In the genomic region with DNA sequence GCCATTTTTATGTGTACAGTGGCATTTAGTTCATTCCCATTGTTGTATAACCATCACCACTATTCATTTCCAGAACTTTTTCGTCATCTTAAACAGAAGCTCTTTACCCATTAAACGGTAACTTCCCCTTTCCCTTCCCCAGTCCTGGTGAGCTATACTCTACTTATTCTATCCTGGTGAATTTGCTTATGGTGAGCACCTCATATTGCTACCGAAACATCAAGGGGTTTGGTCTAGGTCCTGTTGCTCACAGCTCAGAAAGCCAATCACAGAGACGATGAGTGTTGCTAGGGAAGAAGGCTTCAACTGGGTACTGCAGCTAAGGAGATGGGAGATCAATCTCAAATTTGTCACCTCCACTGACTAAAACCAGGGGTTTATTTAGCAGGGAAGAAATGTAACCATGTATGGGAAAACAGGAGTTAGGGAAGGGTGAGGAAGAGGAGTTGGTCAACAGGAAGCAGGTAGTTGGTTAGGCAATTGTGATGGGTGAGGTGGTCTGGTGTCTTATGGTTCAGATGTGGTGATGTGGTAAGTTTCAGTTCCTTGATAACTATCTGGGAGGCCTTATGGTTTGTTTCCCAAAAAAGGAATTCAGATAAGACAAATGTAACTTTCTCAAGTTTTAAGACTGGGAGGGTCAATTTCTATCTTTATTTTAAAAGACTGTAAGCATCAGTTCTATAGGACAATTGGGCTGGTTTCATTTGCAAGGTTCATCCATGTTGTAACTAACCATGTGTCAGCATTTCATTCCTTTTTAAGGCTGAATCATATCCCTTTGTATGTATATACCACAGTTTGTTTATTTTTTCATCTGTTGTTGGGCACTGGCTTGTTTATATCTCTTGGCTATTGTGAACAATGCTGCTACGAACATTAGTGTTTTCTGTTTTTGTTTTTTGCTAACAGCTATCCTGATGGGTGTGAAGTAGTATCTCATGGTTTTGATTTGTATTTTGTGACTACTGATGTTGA, we compare ENCODE assay signal across 1 cellular context.
TF ChIP-seq lines count a peak whose summit lies in the region.

No MANE protein-coding gene starts in this region.

TF ChIP-seq in GM12878, 131 proteins besides CTCF, POLR2A, EP300 and RAD21 (continued from another document and continues in another):
- TF ChIP-seq, protein P1, sequence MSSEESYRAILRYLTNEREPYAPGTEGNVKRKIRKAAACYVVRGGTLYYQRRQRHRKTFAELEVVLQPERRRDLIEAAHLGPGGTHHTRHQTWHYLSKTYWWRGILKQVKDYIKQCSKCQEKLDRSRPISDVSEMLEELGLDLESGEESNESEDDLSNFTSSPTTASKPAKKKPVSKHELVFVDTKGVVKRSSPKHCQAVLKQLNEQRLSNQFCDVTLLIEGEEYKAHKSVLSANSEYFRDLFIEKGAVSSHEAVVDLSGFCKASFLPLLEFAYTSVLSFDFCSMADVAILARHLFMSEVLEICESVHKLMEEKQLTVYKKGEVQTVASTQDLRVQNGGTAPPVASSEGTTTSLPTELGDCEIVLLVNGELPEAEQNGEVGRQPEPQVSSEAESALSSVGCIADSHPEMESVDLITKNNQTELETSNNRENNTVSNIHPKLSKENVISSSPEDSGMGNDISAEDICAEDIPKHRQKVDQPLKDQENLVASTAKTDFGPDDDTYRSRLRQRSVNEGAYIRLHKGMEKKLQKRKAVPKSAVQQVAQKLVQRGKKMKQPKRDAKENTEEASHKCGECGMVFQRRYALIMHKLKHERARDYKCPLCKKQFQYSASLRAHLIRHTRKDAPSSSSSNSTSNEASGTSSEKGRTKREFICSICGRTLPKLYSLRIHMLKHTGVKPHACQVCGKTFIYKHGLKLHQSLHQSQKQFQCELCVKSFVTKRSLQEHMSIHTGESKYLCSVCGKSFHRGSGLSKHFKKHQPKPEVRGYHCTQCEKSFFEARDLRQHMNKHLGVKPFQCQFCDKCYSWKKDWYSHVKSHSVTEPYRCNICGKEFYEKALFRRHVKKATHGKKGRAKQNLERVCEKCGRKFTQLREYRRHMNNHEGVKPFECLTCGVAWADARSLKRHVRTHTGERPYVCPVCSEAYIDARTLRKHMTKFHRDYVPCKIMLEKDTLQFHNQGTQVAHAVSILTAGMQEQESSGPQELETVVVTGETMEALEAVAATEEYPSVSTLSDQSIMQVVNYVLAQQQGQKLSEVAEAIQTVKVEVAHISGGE (CRISPR knock-in tag; IDR thresholded peaks at IDR 0.05) = no peak
- TF ChIP-seq, protein P2, sequence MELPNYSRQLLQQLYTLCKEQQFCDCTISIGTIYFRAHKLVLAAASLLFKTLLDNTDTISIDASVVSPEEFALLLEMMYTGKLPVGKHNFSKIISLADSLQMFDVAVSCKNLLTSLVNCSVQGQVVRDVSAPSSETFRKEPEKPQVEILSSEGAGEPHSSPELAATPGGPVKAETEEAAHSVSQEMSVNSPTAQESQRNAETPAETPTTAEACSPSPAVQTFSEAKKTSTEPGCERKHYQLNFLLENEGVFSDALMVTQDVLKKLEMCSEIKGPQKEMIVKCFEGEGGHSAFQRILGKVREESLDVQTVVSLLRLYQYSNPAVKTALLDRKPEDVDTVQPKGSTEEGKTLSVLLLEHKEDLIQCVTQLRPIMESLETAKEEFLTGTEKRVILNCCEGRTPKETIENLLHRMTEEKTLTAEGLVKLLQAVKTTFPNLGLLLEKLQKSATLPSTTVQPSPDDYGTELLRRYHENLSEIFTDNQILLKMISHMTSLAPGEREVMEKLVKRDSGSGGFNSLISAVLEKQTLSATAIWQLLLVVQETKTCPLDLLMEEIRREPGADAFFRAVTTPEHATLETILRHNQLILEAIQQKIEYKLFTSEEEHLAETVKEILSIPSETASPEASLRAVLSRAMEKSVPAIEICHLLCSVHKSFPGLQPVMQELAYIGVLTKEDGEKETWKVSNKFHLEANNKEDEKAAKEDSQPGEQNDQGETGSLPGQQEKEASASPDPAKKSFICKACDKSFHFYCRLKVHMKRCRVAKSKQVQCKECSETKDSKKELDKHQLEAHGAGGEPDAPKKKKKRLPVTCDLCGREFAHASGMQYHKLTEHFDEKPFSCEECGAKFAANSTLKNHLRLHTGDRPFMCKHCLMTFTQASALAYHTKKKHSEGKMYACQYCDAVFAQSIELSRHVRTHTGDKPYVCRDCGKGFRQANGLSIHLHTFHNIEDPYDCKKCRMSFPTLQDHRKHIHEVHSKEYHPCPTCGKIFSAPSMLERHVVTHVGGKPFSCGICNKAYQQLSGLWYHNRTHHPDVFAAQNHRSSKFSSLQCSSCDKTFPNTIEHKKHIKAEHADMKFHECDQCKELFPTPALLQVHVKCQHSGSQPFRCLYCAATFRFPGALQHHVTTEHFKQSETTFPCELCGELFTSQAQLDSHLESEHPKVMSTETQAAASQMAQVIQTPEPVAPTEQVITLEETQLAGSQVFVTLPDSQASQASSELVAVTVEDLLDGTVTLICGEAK (IDR thresholded peaks at IDR 0.05; ENCODE audit: borderline replicate concordance) = no peak
- no peak for TF ChIP-seq MXI1 (IDR thresholded peaks at IDR 0.05; ENCODE audit: low read depth, low read length)
- no peak; the same call in 1 of the 2 replicates for TF ChIP-seq MTA3 (IDR thresholded peaks at IDR 0.05; ENCODE audit: borderline replicate concordance, low read length)
- TF ChIP-seq, protein P3, sequence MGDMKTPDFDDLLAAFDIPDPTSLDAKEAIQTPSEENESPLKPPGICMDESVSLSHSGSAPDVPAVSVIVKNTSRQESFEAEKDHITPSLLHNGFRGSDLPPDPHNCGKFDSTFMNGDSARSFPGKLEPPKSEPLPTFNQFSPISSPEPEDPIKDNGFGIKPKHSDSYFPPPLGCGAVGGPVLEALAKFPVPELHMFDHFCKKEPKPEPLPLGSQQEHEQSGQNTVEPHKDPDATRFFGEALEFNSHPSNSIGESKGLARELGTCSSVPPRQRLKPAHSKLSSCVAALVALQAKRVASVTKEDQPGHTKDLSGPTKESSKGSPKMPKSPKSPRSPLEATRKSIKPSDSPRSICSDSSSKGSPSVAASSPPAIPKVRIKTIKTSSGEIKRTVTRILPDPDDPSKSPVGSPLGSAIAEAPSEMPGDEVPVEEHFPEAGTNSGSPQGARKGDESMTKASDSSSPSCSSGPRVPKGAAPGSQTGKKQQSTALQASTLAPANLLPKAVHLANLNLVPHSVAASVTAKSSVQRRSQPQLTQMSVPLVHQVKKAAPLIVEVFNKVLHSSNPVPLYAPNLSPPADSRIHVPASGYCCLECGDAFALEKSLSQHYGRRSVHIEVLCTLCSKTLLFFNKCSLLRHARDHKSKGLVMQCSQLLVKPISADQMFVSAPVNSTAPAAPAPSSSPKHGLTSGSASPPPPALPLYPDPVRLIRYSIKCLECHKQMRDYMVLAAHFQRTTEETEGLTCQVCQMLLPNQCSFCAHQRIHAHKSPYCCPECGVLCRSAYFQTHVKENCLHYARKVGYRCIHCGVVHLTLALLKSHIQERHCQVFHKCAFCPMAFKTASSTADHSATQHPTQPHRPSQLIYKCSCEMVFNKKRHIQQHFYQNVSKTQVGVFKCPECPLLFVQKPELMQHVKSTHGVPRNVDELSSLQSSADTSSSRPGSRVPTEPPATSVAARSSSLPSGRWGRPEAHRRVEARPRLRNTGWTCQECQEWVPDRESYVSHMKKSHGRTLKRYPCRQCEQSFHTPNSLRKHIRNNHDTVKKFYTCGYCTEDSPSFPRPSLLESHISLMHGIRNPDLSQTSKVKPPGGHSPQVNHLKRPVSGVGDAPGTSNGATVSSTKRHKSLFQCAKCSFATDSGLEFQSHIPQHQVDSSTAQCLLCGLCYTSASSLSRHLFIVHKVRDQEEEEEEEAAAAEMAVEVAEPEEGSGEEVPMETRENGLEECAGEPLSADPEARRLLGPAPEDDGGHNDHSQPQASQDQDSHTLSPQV (IDR thresholded peaks at IDR 0.05) = no peak
- TF ChIP-seq MYB (IDR thresholded peaks at IDR 0.05; ENCODE audit: borderline replicate concordance, low read depth, low read length) = no peak
- no peak for TF ChIP-seq MYC (IDR thresholded peaks at IDR 0.05; ENCODE audit: insufficient read depth, insufficient read length, insufficient replicate concordance, low read length, severe bottlenecking)
- no peak for TF ChIP-seq ZNF622 (IDR thresholded peaks at IDR 0.05)
- TF ChIP-seq NFXL1 (IDR thresholded peaks at IDR 0.05; ENCODE audit: borderline replicate concordance) = no peak
- TF ChIP-seq, protein P4, sequence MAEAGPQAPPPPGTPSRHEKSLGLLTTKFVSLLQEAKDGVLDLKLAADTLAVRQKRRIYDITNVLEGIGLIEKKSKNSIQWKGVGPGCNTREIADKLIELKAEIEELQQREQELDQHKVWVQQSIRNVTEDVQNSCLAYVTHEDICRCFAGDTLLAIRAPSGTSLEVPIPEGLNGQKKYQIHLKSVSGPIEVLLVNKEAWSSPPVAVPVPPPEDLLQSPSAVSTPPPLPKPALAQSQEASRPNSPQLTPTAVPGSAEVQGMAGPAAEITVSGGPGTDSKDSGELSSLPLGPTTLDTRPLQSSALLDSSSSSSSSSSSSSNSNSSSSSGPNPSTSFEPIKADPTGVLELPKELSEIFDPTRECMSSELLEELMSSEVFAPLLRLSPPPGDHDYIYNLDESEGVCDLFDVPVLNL (IDR thresholded peaks at IDR 0.05; ENCODE audit: low read depth, low read length) = no peak
- TF ChIP-seq, protein P5, sequence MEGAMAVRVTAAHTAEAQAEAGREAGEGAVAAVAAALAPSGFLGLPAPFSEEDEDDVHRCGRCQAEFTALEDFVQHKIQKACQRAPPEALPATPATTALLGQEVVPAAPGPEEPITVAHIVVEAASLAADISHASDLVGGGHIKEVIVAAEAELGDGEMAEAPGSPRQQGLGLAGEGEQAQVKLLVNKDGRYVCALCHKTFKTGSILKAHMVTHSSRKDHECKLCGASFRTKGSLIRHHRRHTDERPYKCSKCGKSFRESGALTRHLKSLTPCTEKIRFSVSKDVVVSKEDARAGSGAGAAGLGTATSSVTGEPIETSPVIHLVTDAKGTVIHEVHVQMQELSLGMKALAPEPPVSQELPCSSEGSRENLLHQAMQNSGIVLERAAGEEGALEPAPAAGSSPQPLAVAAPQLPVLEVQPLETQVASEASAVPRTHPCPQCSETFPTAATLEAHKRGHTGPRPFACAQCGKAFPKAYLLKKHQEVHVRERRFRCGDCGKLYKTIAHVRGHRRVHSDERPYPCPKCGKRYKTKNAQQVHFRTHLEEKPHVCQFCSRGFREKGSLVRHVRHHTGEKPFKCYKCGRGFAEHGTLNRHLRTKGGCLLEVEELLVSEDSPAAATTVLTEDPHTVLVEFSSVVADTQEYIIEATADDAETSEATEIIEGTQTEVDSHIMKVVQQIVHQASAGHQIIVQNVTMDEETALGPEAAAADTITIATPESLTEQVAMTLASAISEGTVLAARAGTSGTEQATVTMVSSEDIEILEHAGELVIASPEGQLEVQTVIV (IDR thresholded peaks at IDR 0.05; ENCODE audit: borderline replicate concordance, partially characterized antibody) = no peak
- TF ChIP-seq EED (IDR thresholded peaks at IDR 0.05; ENCODE audit: low read depth) = peak; percentile 91
- TF ChIP-seq TCF3 (IDR thresholded peaks at IDR 0.05; ENCODE audit: borderline replicate concordance, insufficient read depth, low read depth, low read length) = no peak
- TF ChIP-seq CREM (IDR thresholded peaks at IDR 0.05; ENCODE audit: low read depth) = peak; percentile 30; the same call in 1 of the 2 replicates
- TF ChIP-seq, protein P6, sequence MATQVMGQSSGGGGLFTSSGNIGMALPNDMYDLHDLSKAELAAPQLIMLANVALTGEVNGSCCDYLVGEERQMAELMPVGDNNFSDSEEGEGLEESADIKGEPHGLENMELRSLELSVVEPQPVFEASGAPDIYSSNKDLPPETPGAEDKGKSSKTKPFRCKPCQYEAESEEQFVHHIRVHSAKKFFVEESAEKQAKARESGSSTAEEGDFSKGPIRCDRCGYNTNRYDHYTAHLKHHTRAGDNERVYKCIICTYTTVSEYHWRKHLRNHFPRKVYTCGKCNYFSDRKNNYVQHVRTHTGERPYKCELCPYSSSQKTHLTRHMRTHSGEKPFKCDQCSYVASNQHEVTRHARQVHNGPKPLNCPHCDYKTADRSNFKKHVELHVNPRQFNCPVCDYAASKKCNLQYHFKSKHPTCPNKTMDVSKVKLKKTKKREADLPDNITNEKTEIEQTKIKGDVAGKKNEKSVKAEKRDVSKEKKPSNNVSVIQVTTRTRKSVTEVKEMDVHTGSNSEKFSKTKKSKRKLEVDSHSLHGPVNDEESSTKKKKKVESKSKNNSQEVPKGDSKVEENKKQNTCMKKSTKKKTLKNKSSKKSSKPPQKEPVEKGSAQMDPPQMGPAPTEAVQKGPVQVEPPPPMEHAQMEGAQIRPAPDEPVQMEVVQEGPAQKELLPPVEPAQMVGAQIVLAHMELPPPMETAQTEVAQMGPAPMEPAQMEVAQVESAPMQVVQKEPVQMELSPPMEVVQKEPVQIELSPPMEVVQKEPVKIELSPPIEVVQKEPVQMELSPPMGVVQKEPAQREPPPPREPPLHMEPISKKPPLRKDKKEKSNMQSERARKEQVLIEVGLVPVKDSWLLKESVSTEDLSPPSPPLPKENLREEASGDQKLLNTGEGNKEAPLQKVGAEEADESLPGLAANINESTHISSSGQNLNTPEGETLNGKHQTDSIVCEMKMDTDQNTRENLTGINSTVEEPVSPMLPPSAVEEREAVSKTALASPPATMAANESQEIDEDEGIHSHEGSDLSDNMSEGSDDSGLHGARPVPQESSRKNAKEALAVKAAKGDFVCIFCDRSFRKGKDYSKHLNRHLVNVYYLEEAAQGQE (IDR thresholded peaks at IDR 0.05; ENCODE audit: low read depth, low read length) = no peak
- no peak for TF ChIP-seq HDAC2 (IDR thresholded peaks at IDR 0.05)
- TF ChIP-seq JUND (IDR thresholded peaks at IDR 0.05; ENCODE audit: low read depth, low read length) = no peak
- TF ChIP-seq, protein P7, sequence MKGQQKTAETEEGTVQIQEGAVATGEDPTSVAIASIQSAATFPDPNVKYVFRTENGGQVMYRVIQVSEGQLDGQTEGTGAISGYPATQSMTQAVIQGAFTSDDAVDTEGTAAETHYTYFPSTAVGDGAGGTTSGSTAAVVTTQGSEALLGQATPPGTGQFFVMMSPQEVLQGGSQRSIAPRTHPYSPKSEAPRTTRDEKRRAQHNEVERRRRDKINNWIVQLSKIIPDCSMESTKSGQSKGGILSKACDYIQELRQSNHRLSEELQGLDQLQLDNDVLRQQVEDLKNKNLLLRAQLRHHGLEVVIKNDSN (IDR thresholded peaks at IDR 0.05; ENCODE audit: borderline replicate concordance, extremely low read length, insufficient read depth, low read depth, low read length) = no peak
- TF ChIP-seq SIX5 (IDR thresholded peaks at IDR 0.05; ENCODE audit: low read depth, low read length, severe bottlenecking) = no peak
- no peak for TF ChIP-seq SUZ12 (IDR thresholded peaks at IDR 0.05; ENCODE audit: unreplicated experiment)
- TF ChIP-seq GABPA (IDR thresholded peaks at IDR 0.05; ENCODE audit: low read depth) = no peak
- no peak for TF ChIP-seq RCOR1 (conservative IDR thresholded peaks at IDR 0.05; ENCODE audit: low read depth, low read length)
- TF ChIP-seq, protein P8, sequence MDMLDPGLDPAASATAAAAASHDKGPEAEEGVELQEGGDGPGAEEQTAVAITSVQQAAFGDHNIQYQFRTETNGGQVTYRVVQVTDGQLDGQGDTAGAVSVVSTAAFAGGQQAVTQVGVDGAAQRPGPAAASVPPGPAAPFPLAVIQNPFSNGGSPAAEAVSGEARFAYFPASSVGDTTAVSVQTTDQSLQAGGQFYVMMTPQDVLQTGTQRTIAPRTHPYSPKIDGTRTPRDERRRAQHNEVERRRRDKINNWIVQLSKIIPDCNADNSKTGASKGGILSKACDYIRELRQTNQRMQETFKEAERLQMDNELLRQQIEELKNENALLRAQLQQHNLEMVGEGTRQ (IDR thresholded peaks at IDR 0.05; ENCODE audit: borderline replicate concordance, low read depth, low read length) = no peak
- no peak for TF ChIP-seq CHD2 (IDR thresholded peaks at IDR 0.05; ENCODE audit: borderline replicate concordance, low read depth, low read length)
- TF ChIP-seq ETV6 (conservative IDR thresholded peaks at IDR 0.05 in 1 of 2, IDR thresholded peaks at IDR 0.05 in 1 of 2; ENCODE audit: borderline replicate concordance in 1 of 2, low read depth in 1 of 2) = peak in 1 of 2 experiments; percentile 75; a peak in 2 of 4 replicates
- peak; percentile 66 for TF ChIP-seq IKZF1 (conservative IDR thresholded peaks at IDR 0.05)
- no peak for TF ChIP-seq STAT3 (IDR thresholded peaks at IDR 0.05; ENCODE audit: low read depth, low read length)
- TF ChIP-seq BMI1 (IDR thresholded peaks at IDR 0.05; ENCODE audit: borderline replicate concordance) = 0 out of 2 replicates have a peak, but pooled peaks have one; percentile 16
- no peak for TF ChIP-seq NFYA (IDR thresholded peaks at IDR 0.05; ENCODE audit: borderline replicate concordance, low read depth, low read length)
